Comparison of ENCODE assay signal across 11 cellular contexts in the genomic region with DNA sequence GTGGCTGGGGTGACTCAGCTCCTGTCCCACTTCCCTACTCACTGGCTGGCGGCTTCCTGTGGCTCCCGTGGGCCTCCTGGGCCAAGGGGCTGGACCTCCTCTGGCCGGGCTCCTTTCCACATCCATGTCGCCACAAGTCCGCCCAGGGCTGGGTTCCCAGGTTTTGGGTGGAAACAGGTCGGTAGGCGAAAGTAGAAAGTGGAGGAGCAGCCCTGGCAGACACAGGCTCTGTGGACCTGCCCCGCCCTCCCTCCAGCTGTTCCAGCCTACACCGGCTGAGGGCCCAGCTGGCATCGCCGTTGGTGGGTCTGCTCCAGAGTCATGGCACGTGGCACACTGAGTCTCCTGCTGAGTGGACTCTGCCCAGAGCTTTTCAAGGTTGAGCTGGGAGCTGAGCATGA. TPM values are rescaled to one million over a fixed set of nuclear protein-coding genes. Genes with fewer than 3 reads are reported as not detected.
A peak's percentile ranks its signal among the peaks of the same experiment; 100 is the strongest.
DNase-seq lines count a peak whose midpoint lies in the region; ATAC-seq, FAIRE-seq and TF ChIP-seq lines count a peak whose summit lies in the region.
"Had no signal": no experiment of that assay in that cellular context is flagged by ENCODE, and none has a peak within 500 bp of the region (broad histone marks: within the 10 kb centered on the region; RNA-seq: fewer than 3 reads in every experiment).

No MANE protein-coding gene starts in this region.

- no peak for TF ChIP-seq CTCF in astrocyte (IDR thresholded peaks at IDR 0.05; ENCODE audit: insufficient read depth, low read depth, low read length)
- no peak for TF ChIP-seq CTCF in kidney (IDR thresholded peaks at IDR 0.05; ENCODE audit: borderline replicate concordance, extremely low read depth, insufficient read depth)

- no peak overlapping the region for H3K4me3 Mint-ChIP-seq in astrocyte (ENCODE audit: unreplicated experiment)
- H3K4me3 Mint-ChIP-seq in stimulated activated memory B cell treated with anti-CD40 and anti-IgM and Interleukin-4, amounts not matched to agents 10 μg/mL and 1 μg/mL and 100 μg/mL, for 72 hours = no peak overlapping the region
- no peak overlapping the region for H3K4me3 Mint-ChIP-seq in activated naive CD8-positive, alpha-beta T cell treated with anti-CD3 and anti-CD28 coated beads, Interleukin-2, amount 50 U/mL, for 24 hours

- H3K9ac ChIP-seq in astrocyte (ENCODE audit: low read length) (no peak overlapping the region), kidney (ENCODE audit: low read length in 2 of 2) (no peak overlapping the region)

- intact Hi-C loops in kidney (cut with DNase I) = no loop called here

- H3K9me3 Mint-ChIP-seq in astrocyte (ENCODE audit: unreplicated experiment) = no peaks in the 10 kb centered on the region
- H3K9me3 Mint-ChIP-seq in stimulated activated memory B cell treated with anti-CD40 and anti-IgM and Interleukin-4, amounts not matched to agents 10 μg/mL and 1 μg/mL and 100 μg/mL, for 72 hours = no peaks in the 10 kb centered on the region
- H3K9me3 Mint-ChIP-seq in activated naive CD8-positive, alpha-beta T cell treated with anti-CD3 and anti-CD28 coated beads, Interleukin-2, amount 50 U/mL, for 24 hours = no peaks in the 10 kb centered on the region

- DNase-seq in HT-29 (ENCODE audit: low spot score) = peak; percentile 75
- DNase-seq in astrocyte (ENCODE audit: low read depth) = peak; percentile 23
- peak; percentile 84 for DNase-seq in kidney
- DNase-seq in small intestine = peak; percentile 90
- DNase-seq in activated naive CD8-positive, alpha-beta T cell treated with anti-CD3 and anti-CD28 coated beads, Interleukin-2, amount 50 U/mL, for 24 hours = no peak
- DNase-seq in NCI-H1930 (lab: John Stamatoyannopoulos, UW) = no peak

- FAIRE-seq in astrocyte (lab: Jason Lieb, UNC) = no peak
- FAIRE-seq in kidney (lab: Jason Lieb, UNC) = no peak
- no peak for FAIRE-seq in small intestine (lab: Jason Lieb, UNC)
- FAIRE-seq: D721Med, keratinocyte had no signal

- no peak overlapping the region for H3K4me2 ChIP-seq in astrocyte (ENCODE audit: low read length)

- H3K9me3 ChIP-seq in astrocyte (ENCODE audit: insufficient read depth, low read depth, low read length) (no peaks in the 10 kb centered on the region), kidney (ENCODE audit: control insufficient read depth in 1 of 2, low read length in 2 of 2) (no peaks in the 10 kb centered on the region), small intestine (ENCODE audit: control insufficient read depth, low read depth) (no peaks in the 10 kb centered on the region)

- H3K36me3 ChIP-seq in astrocyte (ENCODE audit: insufficient read depth, low read length) = no peaks in the 10 kb centered on the region
- H3K36me3 ChIP-seq in kidney (ENCODE audit: control insufficient read depth in 1 of 2, insufficient read depth in 2 of 2, low read length in 2 of 2) = no peaks in the 10 kb centered on the region
- peaks cover 0 to under 1% of the 10 kb centered on the region in 2 donors for H3K36me3 ChIP-seq in small intestine (ENCODE audit: control insufficient read depth in 2 of 2, insufficient read depth in 2 of 2, low read length in 2 of 2)

- H3K4me3 ChIP-seq in astrocyte (ENCODE audit: insufficient read depth, low read depth, low read length) (no peak overlapping the region), kidney (ENCODE audit: low read length in 2 of 2) (no peak overlapping the region), small intestine (ENCODE audit: low read depth in 1 of 2, low read length in 2 of 2) (no peak overlapping the region)

- H3K27me3 ChIP-seq in astrocyte (ENCODE audit: insufficient read depth, low read length) (no peaks in the 10 kb centered on the region), small intestine (ENCODE audit: control insufficient read depth in 2 of 2, insufficient read depth in 2 of 2, low read length in 2 of 2) (no peaks in the 10 kb centered on the region)

- no peak overlapping the region for H3K27ac ChIP-seq in astrocyte (ENCODE audit: low read depth, low read length)
- peak overlapping the region; percentile 26 to 65 for H3K27ac ChIP-seq in kidney (ENCODE audit: low read depth in 2 of 2, low read length in 2 of 2)
- H3K27ac ChIP-seq in small intestine (ENCODE audit: low read depth in 1 of 2, low read length in 1 of 2) = no peak overlapping the region
- H3K27ac ChIP-seq: VCaP had no signal

- H4K20me1 ChIP-seq in astrocyte (ENCODE audit: insufficient read depth, low read length) = peaks cover 91% of the 10 kb centered on the region

- H3K4me1 ChIP-seq in astrocyte (ENCODE audit: insufficient read depth, low read length) (no peaks in the 10 kb centered on the region), kidney (ENCODE audit: control insufficient read depth in 1 of 2, insufficient read depth in 1 of 2, low read depth in 1 of 2, low read length in 2 of 2) (peaks cover 0 to 24% of the 10 kb centered on the region in 2 donors), small intestine (ENCODE audit: control insufficient read depth in 2 of 2, insufficient read depth in 1 of 2, low read depth in 1 of 2, low read length in 1 of 2) (peaks cover 4 to 6% of the 10 kb centered on the region in 2 donors)

- peaks cover 2% of the 10 kb centered on the region for H3K36me3 Mint-ChIP-seq in astrocyte (ENCODE audit: low read depth, unreplicated experiment)
- peaks cover 6% of the 10 kb centered on the region for H3K36me3 Mint-ChIP-seq in stimulated activated memory B cell treated with anti-CD40 and anti-IgM and Interleukin-4, amounts not matched to agents 10 μg/mL and 1 μg/mL and 100 μg/mL, for 72 hours
- H3K36me3 Mint-ChIP-seq in activated naive CD8-positive, alpha-beta T cell treated with anti-CD3 and anti-CD28 coated beads, Interleukin-2, amount 50 U/mL, for 24 hours (ENCODE audit: low read depth) = no peaks in the 10 kb centered on the region

- H3K27me3 Mint-ChIP-seq in astrocyte (ENCODE audit: low read depth, unreplicated experiment) = no peaks in the 10 kb centered on the region
- no peaks in the 10 kb centered on the region for H3K27me3 Mint-ChIP-seq in stimulated activated memory B cell treated with anti-CD40 and anti-IgM and Interleukin-4, amounts not matched to agents 10 μg/mL and 1 μg/mL and 100 μg/mL, for 72 hours
- no peaks in the 10 kb centered on the region for H3K27me3 Mint-ChIP-seq in activated naive CD8-positive, alpha-beta T cell treated with anti-CD3 and anti-CD28 coated beads, Interleukin-2, amount 50 U/mL, for 24 hours

- H2AFZ ChIP-seq in astrocyte (ENCODE audit: low read depth, low read length) = no peak overlapping the region

- H3K4me1 Mint-ChIP-seq in astrocyte (ENCODE audit: low read depth, unreplicated experiment) = peaks cover 5% of the 10 kb centered on the region
- peaks cover 38% of the 10 kb centered on the region for H3K4me1 Mint-ChIP-seq in stimulated activated memory B cell treated with anti-CD40 and anti-IgM and Interleukin-4, amounts not matched to agents 10 μg/mL and 1 μg/mL and 100 μg/mL, for 72 hours
- H3K4me1 Mint-ChIP-seq in activated naive CD8-positive, alpha-beta T cell treated with anti-CD3 and anti-CD28 coated beads, Interleukin-2, amount 50 U/mL, for 24 hours = peaks cover 7% of the 10 kb centered on the region

- no peak for ATAC-seq in stimulated activated memory B cell treated with anti-CD40 and anti-IgM and Interleukin-4, amounts not matched to agents 10 μg/mL and 1 μg/mL and 100 μg/mL, for 72 hours
- ATAC-seq in activated naive CD8-positive, alpha-beta T cell treated with anti-CD3 and anti-CD28 coated beads, Interleukin-2, amount 50 U/mL, for 24 hours = no peak
- ATAC-seq in GM21367 (IDR thresholded peaks at IDR 0.05; ENCODE audit: unreplicated experiment) = no peak

- WGBS in small intestine, 3 donors = 19 to 64% (median 38%) methylated on average over 12 of the region's 12 CpGs

- H3K79me2 ChIP-seq in astrocyte (ENCODE audit: insufficient read depth, low read length) = no peaks in the 10 kb centered on the region

- H3K27ac Mint-ChIP-seq in astrocyte (ENCODE audit: unreplicated experiment) = no peak overlapping the region
- H3K27ac Mint-ChIP-seq in stimulated activated memory B cell treated with anti-CD40 and anti-IgM and Interleukin-4, amounts not matched to agents 10 μg/mL and 1 μg/mL and 100 μg/mL, for 72 hours = no peak overlapping the region
- no peak overlapping the region for H3K27ac Mint-ChIP-seq in activated naive CD8-positive, alpha-beta T cell treated with anti-CD3 and anti-CD28 coated beads, Interleukin-2, amount 50 U/mL, for 24 hours

RNA-seq across cellular contexts. Expression of a gene that starts 28.7 kb away (rescaled TPM):
- 81.1 and 84.7 TPM in 2 replicates for total RNA-seq in HT-29 (2014; rRNA removed; shearing (Covaris generic))
- 30.1 and 35.0 TPM in 2 replicates for total RNA-seq in astrocyte
- total RNA-seq in kidney = 92.8 TPM
- 9.5 TPM for polyA plus RNA-seq in kidney (ENCODE audit: insufficient read depth, low read depth, low replicate concordance)
- polyA plus RNA-seq in small intestine = 10 to 100 TPM in 1 of 3 donors, 1 to 10 TPM in 2; 9.2 to 25.6 (median 9.8) TPM

RNA-seq across cellular contexts. Expression of a gene that starts 47.0 kb away (rescaled TPM):
- 22.8 and 23.4 TPM in 2 replicates for total RNA-seq in HT-29 (2014; rRNA removed; shearing (Covaris generic))
- 2.2 and 3.4 TPM in 2 replicates for total RNA-seq in astrocyte
- total RNA-seq in kidney = 0.88 TPM
- 0.97 TPM for polyA plus RNA-seq in kidney (ENCODE audit: insufficient read depth, low read depth, low replicate concordance)
- 10 to 100 TPM in 1 of 3 donors, 1 to 10 TPM in 2; 2.0 to 11.2 (median 3.2) TPM for polyA plus RNA-seq in small intestine

Comparison
In these comparisons a context has a peak if more than half of its experiments do, and no peak if none do; other contexts are left out.
1. DNase-seq: peak in HT-29 (single experiment), astrocyte (single experiment), kidney (single experiment) and small intestine (single experiment); none in activated naive CD8-positive, alpha-beta T cell treated with anti-CD3 and anti-CD28 coated beads, Interleukin-2, amount 50 U/mL, for 24 hours (single experiment) and NCI-H1930 (0 of 2).
2. H3K27ac ChIP-seq: peak in kidney (2 of 2); none in astrocyte (single experiment) and small intestine (0 of 2).